Comparison of ENCODE assay signal across 1 cellular context in genomic region chr17:52237151-52237550, GRCh38.
TF ChIP-seq lines count a peak whose summit lies in the region.

No MANE protein-coding gene starts in this region.

TF ChIP-seq in GM23338, 12 proteins besides CTCF, POLR2A, EP300 and RAD21 (continued from another document):
- no peak for TF ChIP-seq ZNF462 (CRISPR knock-in tag; IDR thresholded peaks at IDR 0.05)
- no peak for TF ChIP-seq REST (IDR thresholded peaks at IDR 0.05; ENCODE audit: unreplicated experiment)
